Comparison of ENCODE assay signal across 14 cellular contexts in the genomic region with DNA sequence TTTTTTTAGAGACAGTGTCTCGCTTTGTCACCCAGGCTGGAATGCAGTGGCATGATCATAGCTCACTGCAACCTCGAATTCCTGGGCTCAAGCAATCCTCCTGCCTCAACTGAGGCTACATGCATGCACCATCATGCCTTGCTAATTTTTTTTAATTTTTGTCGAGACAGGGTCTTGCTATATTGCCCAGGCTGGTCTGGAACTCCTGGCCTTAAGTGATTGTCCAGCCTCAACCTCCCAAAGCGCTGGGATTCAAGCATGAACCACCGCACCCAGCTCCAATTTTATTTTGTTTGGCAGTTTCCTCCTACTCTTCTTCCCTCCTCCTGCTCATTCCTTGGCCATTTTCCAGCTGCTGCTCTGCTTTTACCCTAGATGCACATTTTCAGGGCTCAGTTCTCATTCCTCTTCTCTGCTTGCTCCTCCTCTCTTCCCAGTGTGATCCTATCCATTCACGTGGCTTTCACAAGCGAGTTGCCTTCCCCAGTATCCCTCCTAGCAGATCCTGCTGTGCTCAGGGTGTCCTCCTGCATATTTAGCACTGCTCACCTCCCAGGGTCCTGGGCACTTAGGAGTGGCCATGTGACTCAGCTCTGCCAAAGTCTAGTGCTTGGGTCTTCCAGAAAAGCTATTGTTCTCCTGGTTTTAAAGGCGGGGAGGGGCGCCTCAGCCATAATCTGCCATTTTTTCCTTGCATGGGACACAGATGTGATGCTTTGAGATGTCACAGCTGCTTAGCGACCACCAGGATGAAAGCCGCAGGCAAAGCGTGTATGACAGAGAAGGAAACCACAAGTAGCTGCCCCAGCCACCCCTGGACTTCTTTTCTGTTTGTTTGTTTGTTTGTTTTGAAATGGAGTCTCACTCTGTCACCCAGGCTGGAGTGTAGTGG. TPM values are rescaled to one million over a fixed set of nuclear protein-coding genes. Genes with fewer than 3 reads are reported as not detected.
DNase-seq lines count a peak whose midpoint lies in the region; ATAC-seq and TF ChIP-seq lines count a peak whose summit lies in the region.
"Had no signal": no experiment of that assay in that cellular context is flagged by ENCODE, and none has a peak within 500 bp of the region (broad histone marks: within the 10 kb centered on the region; RNA-seq: fewer than 3 reads in every experiment).

No MANE protein-coding gene starts in this region.

- H3K27me3 Mint-ChIP-seq in CD4-positive, alpha-beta T cell: no peaks in the 10 kb centered on the region
- H3K27me3 Mint-ChIP-seq: activated T-cell treated with anti-CD3 and anti-CD28 coated beads, Interleukin-2, amount 50 U/mL, for 24 hours; stimulated activated naive CD8-positive, alpha-beta T cell treated with anti-CD3 and anti-CD28 coated beads, Interleukin-15, Interleukin-2, amounts not matched to agents 100 ng/mL and 50 ng/mL, for 24 hours had no signal

- DNase-seq in Right ventricle myocardium superior (no peak), cardiac septum (ENCODE audit: low spot score) (no peak), brain pericyte (ENCODE audit: low read depth, low spot score) (peak; percentile 60), medulla oblongata (ENCODE audit: extremely low spot score) (peak; percentile 23), NCI-H2171 treated with DMSO at 0.1 percent for 48 hours (lab: John Stamatoyannopoulos, UW) (no peak), omental fat pad (ENCODE audit: low spot score) (no peak)
- DNase-seq in CD4-positive, alpha-beta T cell: no peak
- DNase-seq: activated T-cell treated with anti-CD3 and anti-CD28 coated beads, Interleukin-2, amount 50 U/mL, for 24 hours; C1 segment of cervical spinal cord; esophagus squamous epithelium; WERI-Rb-1 had no signal

- no peaks in the 10 kb centered on the region for H3K4me1 Mint-ChIP-seq in CD4-positive, alpha-beta T cell (ENCODE audit: low read depth)

- H3K27ac Mint-ChIP-seq in CD4-positive, alpha-beta T cell: no peak overlapping the region
- H3K27ac Mint-ChIP-seq: activated T-cell treated with anti-CD3 and anti-CD28 coated beads, Interleukin-2, amount 50 U/mL, for 24 hours; stimulated activated naive CD8-positive, alpha-beta T cell treated with anti-CD3 and anti-CD28 coated beads, Interleukin-15, Interleukin-2, amounts not matched to agents 100 ng/mL and 50 ng/mL, for 24 hours had no signal

- no peaks in the 10 kb centered on the region for H3K36me3 Mint-ChIP-seq in CD4-positive, alpha-beta T cell (ENCODE audit: low read depth)

- no peak for TF ChIP-seq CTCF in CD4-positive, alpha-beta T cell (IDR thresholded peaks at IDR 0.05)
- no peak for TF ChIP-seq CTCF in omental fat pad (IDR thresholded peaks at IDR 0.05)

- H3K27me3 ChIP-seq in CD4-positive, alpha-beta T cell (ENCODE audit: control insufficient read depth, insufficient read depth, low read length): no peaks in the 10 kb centered on the region
- H3K27me3 ChIP-seq: esophagus squamous epithelium had no signal

- H3K9me3 Mint-ChIP-seq in CD4-positive, alpha-beta T cell: no peaks in the 10 kb centered on the region
- H3K9me3 Mint-ChIP-seq: activated T-cell treated with anti-CD3 and anti-CD28 coated beads, Interleukin-2, amount 50 U/mL, for 24 hours; stimulated activated naive CD8-positive, alpha-beta T cell treated with anti-CD3 and anti-CD28 coated beads, Interleukin-15, Interleukin-2, amounts not matched to agents 100 ng/mL and 50 ng/mL, for 24 hours had no signal

- no peak overlapping the region for H3K27ac ChIP-seq in CD4-positive, alpha-beta T cell (ENCODE audit: low read depth, low read length)
- H3K27ac ChIP-seq: WERI-Rb-1 had no signal

- CTCF ChIA-PET in CD4-positive, alpha-beta T cell (lab: Charles Lee): no interaction called here

- intact Hi-C loops in Right ventricle myocardium superior (cut with DNase I): no loop called here
- intact Hi-C loops in cardiac septum (cut with DNase I): no loop called here
- intact Hi-C loops in CD4-positive, alpha-beta T cell (cut with DNase I, micrococcal nuclease): no loop called here

- H3K4me3 Mint-ChIP-seq in CD4-positive, alpha-beta T cell: no peak overlapping the region
- H3K4me3 Mint-ChIP-seq: activated T-cell treated with anti-CD3 and anti-CD28 coated beads, Interleukin-2, amount 50 U/mL, for 24 hours; stimulated activated naive CD8-positive, alpha-beta T cell treated with anti-CD3 and anti-CD28 coated beads, Interleukin-15, Interleukin-2, amounts not matched to agents 100 ng/mL and 50 ng/mL, for 24 hours had no signal

- no peaks in the 10 kb centered on the region for H3K9me3 ChIP-seq in CD4-positive, alpha-beta T cell (ENCODE audit: control insufficient read depth, low read length)
- H3K9me3 ChIP-seq: esophagus squamous epithelium had no signal

- ATAC-seq in Right ventricle myocardium superior (ENCODE audit: poor library complexity) (peak; percentile 26), HG03565 (IDR thresholded peaks at IDR 0.05; ENCODE audit: unreplicated experiment) (no peak), omental fat pad (ENCODE audit: low FRiP score) (no peak)
- no peak for ATAC-seq in CD4-positive, alpha-beta T cell (ENCODE audit: poor library complexity)
- ATAC-seq: HCT116 had no signal

- POLR2A ChIA-PET in CD4-positive, alpha-beta T cell (lab: Charles Lee): no interaction called here

RNA-seq across cellular contexts. Expression of a gene that starts 33.6 kb away (rescaled TPM):
- 19.8 TPM for total RNA-seq in Right ventricle myocardium superior
- 21.5 TPM for total RNA-seq in cardiac septum
- total RNA-seq in CD4-positive, alpha-beta T cell: 1 to 10 TPM in 1 of 2 experiments, under 1 TPM in 1; 0.81 to 1.2 TPM
- total RNA-seq in omental fat pad: 10 to 100 TPM; 25.5 to 34.3 (median 30.2) TPM

RNA-seq across cellular contexts. Expression of a gene that starts 36.0 kb away (rescaled TPM):
- total RNA-seq in Right ventricle myocardium superior: 393 TPM
- 168 TPM for total RNA-seq in cardiac septum
- 10 to 100 TPM; 55.0 to 56.0 TPM for total RNA-seq in CD4-positive, alpha-beta T cell
- 100 to 1,000 TPM; 118 to 175 (median 140) TPM for total RNA-seq in omental fat pad

Comparison
In these comparisons a context has a peak if more than half of its experiments do, and no peak if none do; other contexts are left out.
1. DNase-seq: peak in brain pericyte (single experiment) and medulla oblongata (single experiment); none in Right ventricle myocardium superior (single experiment), cardiac septum (single experiment), NCI-H2171 treated with DMSO at 0.1 percent for 48 hours (single experiment), CD4-positive, alpha-beta T cell (0 of 10) and omental fat pad (single experiment).